8 cellular contexts compared by ENCODE assay signal in the genomic region with DNA sequence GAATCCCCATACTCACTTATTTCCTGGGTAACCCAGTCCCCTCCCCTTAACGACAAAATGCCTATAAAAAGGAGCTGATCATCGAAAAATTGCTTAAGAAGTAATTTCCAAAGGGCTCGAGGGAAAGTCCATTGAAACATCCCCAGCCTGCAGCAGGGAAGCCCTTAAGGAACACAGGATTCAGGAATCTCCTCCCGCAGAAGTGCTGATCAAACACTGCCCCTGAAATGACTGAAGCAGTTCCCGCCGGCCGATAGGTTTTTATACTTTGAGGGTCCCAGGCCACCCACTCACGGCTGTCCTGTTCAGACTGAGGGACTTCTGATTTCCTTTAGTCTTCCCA. TPM values are rescaled to one million over a fixed set of nuclear protein-coding genes. Genes with fewer than 3 reads are reported as not detected.
DNase-seq lines count a peak whose midpoint lies in the region; ATAC-seq and TF ChIP-seq lines count a peak whose summit lies in the region.

No MANE protein-coding gene starts in this region.

- H3K79me2 ChIP-seq in KMS-11 (ENCODE audit: insufficient read depth, low read depth) = peaks cover 35% of the 10 kb centered on the region

- H3K4me3 ChIP-seq in KMS-11 (IDR thresholded peaks at IDR 0.05; ENCODE audit: insufficient read depth, low read depth, low read length) = no peak overlapping the region
- H3K4me3 ChIP-seq in ectodermal cell (ENCODE audit: insufficient read depth, low read depth, low read length) = peak overlapping the region; percentile 97

- peak overlapping the region; percentile 98 to 99 (median 99) for H3K4me3 Mint-ChIP-seq in nephron

- H3K27me3 ChIP-seq in KMS-11 (ENCODE audit: insufficient read depth, low read depth) (no peaks in the 10 kb centered on the region), ectodermal cell (ENCODE audit: control insufficient read depth, insufficient read depth, low read length, poor library complexity, severe bottlenecking) (no peaks in the 10 kb centered on the region)

- H3K9me3 ChIP-seq in ectodermal cell (ENCODE audit: control insufficient read depth, low read length) = no peaks in the 10 kb centered on the region

- no peaks in the 10 kb centered on the region for H3K9me3 Mint-ChIP-seq in nephron

- no peaks in the 10 kb centered on the region for H3K36me3 ChIP-seq in KMS-11 (ENCODE audit: insufficient read depth)
- no peaks in the 10 kb centered on the region for H3K36me3 ChIP-seq in ectodermal cell (ENCODE audit: control insufficient read depth, insufficient read depth, low read length)

- no peak for TF ChIP-seq CTCF in C4-2B (conservative IDR thresholded peaks at IDR 0.05)
- 0 out of 2 replicates have a peak, but pooled peaks have one; percentile 3 for TF ChIP-seq CTCF in KMS-11 (conservative IDR thresholded peaks at IDR 0.05; ENCODE audit: low read depth, low read length)
- TF ChIP-seq CTCF in nephron (IDR thresholded peaks at IDR 0.05; ENCODE audit: unreplicated experiment in 3 of 3) = peak in 1 of 3 experiments; percentile 7

- H3K4me1 ChIP-seq in KMS-11 (ENCODE audit: low read depth, poor library complexity, severe bottlenecking) = peaks cover 36% of the 10 kb centered on the region
- peaks cover 8% of the 10 kb centered on the region for H3K4me1 ChIP-seq in ectodermal cell (ENCODE audit: control insufficient read depth, insufficient read depth, low read length)

- H3K27ac ChIP-seq in C4-2B (peak overlapping the region; percentile 84), KMS-11 (peak overlapping the region; percentile 41), ectodermal cell (ENCODE audit: insufficient read depth, low read depth, low read length, poor library complexity, severe bottlenecking) (peak overlapping the region; percentile 86)

- H3K36me3 Mint-ChIP-seq in nephron (ENCODE audit: low read depth) = peaks cover 10% of the 10 kb centered on the region

- H3K27ac Mint-ChIP-seq in nephron = peak overlapping the region; percentile 100

- peaks cover 41% of the 10 kb centered on the region for H3K4me1 Mint-ChIP-seq in nephron

- WGBS in ectodermal cell, 2 experiments = 0 to 1% methylated on average over 8 of the region's 8 CpGs

- DNase-seq in pons (ENCODE audit: low spot score) (no peak), NCI-H1417 (lab: John Stamatoyannopoulos, UW) (no peak), midbrain (lab: John Stamatoyannopoulos, UW) (no peak)

- peak overlapping the region; percentile 76 for H3K4me2 ChIP-seq in KMS-11

- no peaks in the 10 kb centered on the region for H4K20me1 ChIP-seq in KMS-11 (ENCODE audit: insufficient read depth)

- no peak for ATAC-seq in HG03159 (IDR thresholded peaks at IDR 0.05; ENCODE audit: unreplicated experiment)

- no peaks in the 10 kb centered on the region for H3K27me3 Mint-ChIP-seq in nephron (ENCODE audit: low read depth)

- peak overlapping the region; percentile 75 for H3K9ac ChIP-seq in KMS-11

- peak overlapping the region; percentile 85 for H2AFZ ChIP-seq in KMS-11 (ENCODE audit: low read depth)

RNA-seq across cellular contexts. Expression of gene ZNF79, which starts 0.6 kb away (rescaled TPM):
- polyA plus RNA-seq in ectodermal cell (2013, experiment 1 of 4) = 6.5 TPM
- 8.0 TPM for polyA plus RNA-seq in ectodermal cell (2013, experiment 2 of 4)
- 7.2 TPM for polyA plus RNA-seq in ectodermal cell (2013, experiment 3 of 4)
- 8.2 TPM for polyA plus RNA-seq in ectodermal cell (2013, experiment 4 of 4)

RNA-seq across cellular contexts. Expression of gene SLC2A8, which starts 26.6 kb away (rescaled TPM):
- 15.7 TPM for polyA plus RNA-seq in ectodermal cell (2013, experiment 1 of 4)
- polyA plus RNA-seq in ectodermal cell (2013, experiment 2 of 4) = 16.0 TPM
- 18.6 TPM for polyA plus RNA-seq in ectodermal cell (2013, experiment 3 of 4)
- 19.7 TPM for polyA plus RNA-seq in ectodermal cell (2013, experiment 4 of 4)

RNA-seq across cellular contexts. Expression of gene RPL12, which starts 27.6 kb away (rescaled TPM):
- polyA plus RNA-seq in ectodermal cell (2013, experiment 1 of 4) = 1,891 TPM
- polyA plus RNA-seq in ectodermal cell (2013, experiment 2 of 4) = 1,816 TPM
- polyA plus RNA-seq in ectodermal cell (2013, experiment 3 of 4) = 1,690 TPM
- 1,848 TPM for polyA plus RNA-seq in ectodermal cell (2013, experiment 4 of 4)

RNA-seq across cellular contexts. Expression of gene LRSAM1, which starts 27.7 kb away (rescaled TPM):
- 20.9 TPM for polyA plus RNA-seq in ectodermal cell (2013, experiment 1 of 4)
- polyA plus RNA-seq in ectodermal cell (2013, experiment 2 of 4) = 18.1 TPM
- 18.3 TPM for polyA plus RNA-seq in ectodermal cell (2013, experiment 3 of 4)
- polyA plus RNA-seq in ectodermal cell (2013, experiment 4 of 4) = 17.4 TPM
